In the genomic region with DNA sequence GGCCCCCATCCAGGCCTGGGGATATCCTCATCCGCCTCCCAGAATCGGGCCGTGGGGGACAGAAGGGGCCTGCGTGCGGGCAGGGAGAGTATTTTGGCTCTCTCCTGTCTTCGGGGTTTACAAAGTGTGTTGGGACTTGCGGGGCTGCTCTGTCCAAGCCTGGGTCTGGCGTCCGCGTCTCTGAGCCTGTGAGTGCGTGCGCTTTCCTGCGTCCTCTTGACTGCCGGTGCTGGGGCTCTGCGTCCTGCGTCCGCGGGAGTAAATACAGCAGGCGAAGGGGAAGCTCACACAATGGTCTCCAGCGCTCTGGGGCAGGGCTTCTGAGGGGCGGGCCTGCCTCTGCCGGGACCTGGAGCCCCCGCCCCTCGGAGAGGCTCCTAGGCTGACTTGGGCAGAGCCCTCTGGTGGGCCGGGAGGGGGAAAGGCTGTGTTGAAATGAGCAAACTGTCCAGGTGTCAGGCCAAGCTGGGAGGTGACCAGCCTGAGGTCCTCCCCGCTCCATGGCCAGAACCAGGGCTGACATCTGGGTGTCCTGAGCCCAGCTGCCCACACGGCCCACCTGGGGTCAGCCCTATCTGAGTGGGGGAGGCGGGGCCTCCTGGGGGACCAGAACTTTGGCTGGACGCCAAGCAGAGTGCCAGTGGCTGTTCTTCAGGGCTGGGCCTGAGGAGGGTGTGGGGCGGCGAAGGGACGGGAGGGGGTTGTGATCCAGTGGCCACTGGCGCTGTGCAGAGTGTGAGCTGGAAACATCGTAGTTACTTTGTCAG, we compare ENCODE assay signal across 9 cellular contexts.
DNase-seq lines count a peak whose midpoint lies in the region; FAIRE-seq and TF ChIP-seq lines count a peak whose summit lies in the region.
"Had no signal": no experiment of that assay in that cellular context is flagged by ENCODE, and none has a peak within 500 bp of the region (broad histone marks: within the 10 kb centered on the region; RNA-seq: fewer than 3 reads in every experiment).

No MANE protein-coding gene starts in this region.

- FAIRE-seq in RCC 7860 (lab: Jason Lieb, UNC): no peak
- FAIRE-seq: TTC549 had no signal

- POLR2A ChIA-PET in GM10248 (lab: Yijun Ruan, JAX): no interaction called here

- TF ChIP-seq POLR2A in esophagus squamous epithelium (IDR thresholded peaks at IDR 0.05): peak in 2 of 4 donors; percentile 82 to 87

- H3K36me3 ChIP-seq in esophagus squamous epithelium: no peaks in the 10 kb centered on the region

- CTCF ChIA-PET in GM10248 (lab: Yijun Ruan, JAX): interaction anchor here (0.6 to 2.6 kb wide), 4 partner anchors 14 to 120 kb away, joined by 3 to 6 read pairs (median 4); no protein-coding TSS in a partner anchor

- peaks cover 67 to 100% (median 69%) of the 10 kb centered on the region in 3 donors for H3K4me1 ChIP-seq in esophagus squamous epithelium

- H3K4me3 ChIP-seq in esophagus squamous epithelium: peak overlapping the region; percentile 53 to 82 (median 74)

- intact Hi-C loops in esophagus squamous epithelium (cut with DNase I): no loop called here

- TF ChIP-seq CTCF in GM10248 (IDR thresholded peaks at IDR 0.05; ENCODE audit: control extremely low read depth, extremely low read depth, low read depth, missing control alignments) (peak; percentile 4), esophagus squamous epithelium (IDR thresholded peaks at IDR 0.05) (peak in 2 of 6 experiments; percentile 11 to 30)

- H3K27me3 ChIP-seq in esophagus squamous epithelium: no peaks in the 10 kb centered on the region

- H3K9me3 ChIP-seq in esophagus squamous epithelium: no peaks in the 10 kb centered on the region

- 35 to 37% methylated on average over 2 of the region's 34 CpGs for WGBS in esophagus squamous epithelium, 2 donors

- H3K27ac ChIP-seq in esophagus squamous epithelium: peak overlapping the region; percentile 83 to 96 (median 93)

- DNase-seq in GM10248 (ENCODE audit: extremely low spot score) (peak; percentile 75), NCI-H526 (lab: John Stamatoyannopoulos, UW) (peak; percentile 60 to 92), esophagus squamous epithelium (lab: John Stamatoyannopoulos, UW) (no peak), myocyte (ENCODE audit: low read depth) (peak; percentile 90), RCC 7860 (ENCODE audit: low spot score) (no peak), NCI-H2107 treated with DMSO at 0.1 percent for 48 hours (lab: John Stamatoyannopoulos, UW; ENCODE audit: unreplicated experiment) (no peak)
- peak; percentile 52 to 58 for DNase-seq in activated T-helper 1 cell treated with anti-CD3 and anti-CD28 coated beads, Interleukin-2, amount 50 U/mL, for 16 hours (ENCODE audit: low read depth in 1 of 2, low spot score in 1 of 2)
- peak; percentile 66 for DNase-seq in stimulated activated naive CD4-positive, alpha-beta T cell treated with Interleukin-2 at 50 U/mL for 16 hours (lab: John Stamatoyannopoulos, UW)

Comparison
In these comparisons a context has a peak if more than half of its experiments do, and no peak if none do; other contexts are left out.
1. DNase-seq: peak in GM10248 (single experiment), NCI-H526 (2 of 2), activated T-helper 1 cell treated with anti-CD3 and anti-CD28 coated beads, Interleukin-2, amount 50 U/mL, for 16 hours (2 of 2), myocyte (single experiment) and stimulated activated naive CD4-positive, alpha-beta T cell treated with Interleukin-2 at 50 U/mL for 16 hours (single experiment); none in esophagus squamous epithelium (single experiment), RCC 7860 (single experiment) and NCI-H2107 treated with DMSO at 0.1 percent for 48 hours (single experiment).